Comparison of ENCODE assay signal across 23 cellular contexts in genomic region chr16:13982446-13982845, GRCh38.
"Had no signal": no experiment of that assay in that cellular context is flagged by ENCODE, and none has a peak within 500 bp of the region (broad histone marks: within the 10 kb centered on the region; RNA-seq: fewer than 3 reads in every experiment).

No MANE protein-coding gene starts in this region.

- H3K79me2 ChIP-seq: parathyroid adenoma had no signal

- DNase-seq: activated CD4-positive, alpha-beta memory T cell treated with anti-CD3 and anti-CD28 coated beads, Interleukin-2, amount 10 ng/mL, durations not matched to agents 7 days and 5 days; activated CD4-positive, alpha-beta T cell treated with anti-CD3 and anti-CD28 coated beads for 1 hour; activated CD4-positive, alpha-beta T cell treated with anti-CD3 and anti-CD28 coated beads, Interleukin-2, amount 10 ng/mL, durations not matched to agents 7 days and 5 days; activated gamma-delta T cell; activated naive CD4-positive, alpha-beta T cell treated with anti-CD3 and anti-CD28 coated beads, Interleukin-2, amount 50 U/mL, for 16 hours; activated T-cell treated with anti-CD3 and anti-CD28 coated beads, Interleukin-2, amount 50 U/mL, for 24 hours; amygdala; endodermal cell; gastrocnemius medialis; glutamatergic neuron; islet precursor cell; left cardiac atrium; left ventricle myocardium superior; midbrain; naive thymus-derived CD8-positive, alpha-beta T cell; nucleus accumbens; stimulated activated naive CD8-positive, alpha-beta T cell treated with anti-CD3 and anti-CD28 coated beads, Interleukin-15, Interleukin-2, amounts not matched to agents 100 U/mL and 50 U/mL, for 24 hours; T-helper 17 cell; uterus had no signal

- ATAC-seq: esophagus mucosa; gastrocnemius medialis; left cardiac atrium; left ventricle myocardium superior; naive thymus-derived CD8-positive, alpha-beta T cell; stimulated activated naive CD8-positive, alpha-beta T cell treated with anti-CD3 and anti-CD28 coated beads, Interleukin-15, Interleukin-2, amounts not matched to agents 100 U/mL and 50 U/mL, for 24 hours; T-helper 17 cell; WTC11 had no signal

- H3K4me3 ChIP-seq: gastrocnemius medialis, right atrium auricular region, uterus had no signal

- H3K9me3 ChIP-seq: gastrocnemius medialis had no signal

- H3K27me3 ChIP-seq: gastrocnemius medialis, right atrium auricular region, uterus had no signal

- H3K9ac ChIP-seq: parathyroid adenoma had no signal

- H3K4me1 ChIP-seq: gastrocnemius medialis, parathyroid adenoma, right atrium auricular region, uterus had no signal

- H3K36me3 ChIP-seq: gastrocnemius medialis, right atrium auricular region, uterus had no signal

- H2AFZ ChIP-seq: parathyroid adenoma had no signal

- H3K27ac ChIP-seq: gastrocnemius medialis, parathyroid adenoma, right atrium auricular region, uterus had no signal
